12 cellular contexts compared by ENCODE assay signal in the genomic region with DNA sequence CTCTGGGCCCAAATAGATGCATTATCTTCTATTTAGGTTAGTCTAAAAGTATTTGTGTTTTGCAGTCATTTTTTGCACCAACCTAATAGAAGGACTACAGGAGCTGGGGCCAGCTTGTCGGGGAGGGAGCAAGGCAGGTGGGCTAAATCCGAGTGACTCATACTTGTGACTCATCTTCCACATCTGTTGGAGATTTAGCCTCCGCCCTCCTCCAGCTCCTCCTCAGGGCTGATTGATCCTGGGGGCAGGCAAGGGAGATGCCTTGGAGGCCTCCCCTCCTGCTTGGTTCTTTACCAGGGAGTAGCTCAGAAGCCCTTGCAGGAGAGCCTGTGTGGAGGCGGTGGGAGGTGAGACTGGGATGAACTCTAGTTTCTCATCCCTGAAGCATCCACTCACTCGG. TPM values are rescaled to one million over a fixed set of nuclear protein-coding genes. Genes with fewer than 3 reads are reported as not detected.
DNase-seq lines count a peak whose midpoint lies in the region; ATAC-seq and TF ChIP-seq lines count a peak whose summit lies in the region.
"Had no signal": no experiment of that assay in that cellular context is flagged by ENCODE, and none has a peak within 500 bp of the region (broad histone marks: within the 10 kb centered on the region; RNA-seq: fewer than 3 reads in every experiment).

No MANE protein-coding gene starts in this region.

- H3K36me3 Mint-ChIP-seq in chondrocyte (ENCODE audit: low read depth) = peaks cover 4% of the 10 kb centered on the region

- H3K9me3 ChIP-seq in hepatocyte (ENCODE audit: low read depth) = no peaks in the 10 kb centered on the region

- H3K9me3 Mint-ChIP-seq in chondrocyte (ENCODE audit: low read depth) = no peaks in the 10 kb centered on the region
- H3K9me3 Mint-ChIP-seq: CD4-positive, CD25-positive, alpha-beta regulatory T cell; type B pancreatic cell had no signal

- H3K27ac ChIP-seq in hepatocyte = no peak overlapping the region

- H3K79me2 ChIP-seq in hepatocyte = no peaks in the 10 kb centered on the region

- no peak overlapping the region for H3K4me3 Mint-ChIP-seq in chondrocyte (ENCODE audit: unreplicated experiment)
- H3K4me3 Mint-ChIP-seq: CD4-positive, CD25-positive, alpha-beta regulatory T cell; type B pancreatic cell had no signal

- peak; percentile 76 for DNase-seq in AG08395 (ENCODE audit: low spot score)
- peak; percentile 76 for DNase-seq in HPDE6-E6E7 (ENCODE audit: extremely low spot score)
- peak; percentile 53 for DNase-seq in amniotic stem cell (lab: John Stamatoyannopoulos, UW)
- peak; percentile 70 for DNase-seq in hepatocyte (ENCODE audit: low spot score)
- no peak for DNase-seq in DMS79 treated with DMSO at 0.1 percent for 48 hours (lab: John Stamatoyannopoulos, UW)
- no peak for DNase-seq in chondrocyte (ENCODE audit: low spot score)
- no peak for DNase-seq in NCI-H2196 (lab: John Stamatoyannopoulos, UW; ENCODE audit: unreplicated experiment)
- DNase-seq: CD4-positive, CD25-positive, alpha-beta regulatory T cell; NCI-H2029 treated with DMSO at 0.1 percent for 48 hours; stimulated activated CD4-positive, alpha-beta T cell treated with anti-CD3 and anti-CD28 coated beads, Interleukin-2, amount 100 ng/mL, for 24 hours had no signal

- no peak for ATAC-seq in GM21390 (IDR thresholded peaks at IDR 0.05; ENCODE audit: unreplicated experiment)

- no peaks in the 10 kb centered on the region for H3K27me3 ChIP-seq in hepatocyte

- H3K27me3 Mint-ChIP-seq in chondrocyte (ENCODE audit: low read depth) = no peaks in the 10 kb centered on the region
- H3K27me3 Mint-ChIP-seq: CD4-positive, CD25-positive, alpha-beta regulatory T cell; type B pancreatic cell had no signal

- no peaks in the 10 kb centered on the region for H4K20me1 ChIP-seq in hepatocyte (ENCODE audit: insufficient read depth, poor library complexity, severe bottlenecking)

- no peak overlapping the region for H3K27ac Mint-ChIP-seq in chondrocyte (ENCODE audit: unreplicated experiment)
- H3K27ac Mint-ChIP-seq: CD4-positive, CD25-positive, alpha-beta regulatory T cell; type B pancreatic cell had no signal

- WGBS in hepatocyte (ENCODE audit: low lambda C conversion rate, missing lambda C conversion rate) = 39% methylated on average over 5 of the region's 5 CpGs

- no peak overlapping the region for H3K4me3 ChIP-seq in hepatocyte

- no peak for TF ChIP-seq CTCF in hepatocyte (IDR thresholded peaks at IDR 0.05; ENCODE audit: poor library complexity)
- TF ChIP-seq CTCF in chondrocyte (IDR thresholded peaks at IDR 0.05) = no peak

- H3K4me2 ChIP-seq in hepatocyte = no peak overlapping the region

- H2AFZ ChIP-seq in hepatocyte = no peak overlapping the region

- no peaks in the 10 kb centered on the region for H3K36me3 ChIP-seq in hepatocyte (replicated peaks; ENCODE audit: insufficient read depth, low read depth)

- peaks cover 29% of the 10 kb centered on the region for H3K4me1 Mint-ChIP-seq in chondrocyte (ENCODE audit: low read depth)

- H3K4me1 ChIP-seq in hepatocyte (ENCODE audit: insufficient read depth) = peaks cover 23% of the 10 kb centered on the region

- no peaks in the 10 kb centered on the region for H3K9me2 ChIP-seq in hepatocyte (replicated peaks; ENCODE audit: insufficient read depth)

RNA-seq across cellular contexts. Expression of a gene that starts 27.9 kb away (rescaled TPM):
- total RNA-seq in hepatocyte = 38.7 and 45.3 TPM in 2 replicates
- polyA plus RNA-seq in hepatocyte = 40.4 and 43.6 TPM in 2 replicates
- 9.6 to 14.1 TPM (median 10.8 TPM) in 3 replicates for total RNA-seq in chondrocyte

RNA-seq across cellular contexts. Expression of a gene that starts 38.2 kb away (rescaled TPM):
- total RNA-seq in hepatocyte = 2.7 and 3.8 TPM in 2 replicates
- polyA plus RNA-seq in hepatocyte = 2.5 and 2.7 TPM in 2 replicates
- total RNA-seq in chondrocyte = 18.8 to 19.7 TPM (median 19.4 TPM) in 3 replicates

RNA-seq across cellular contexts. Expression of a gene that starts 53.0 kb away (rescaled TPM):
- total RNA-seq in hepatocyte (4.7 and 9.5 TPM in 2 replicates), chondrocyte (15.3 to 16.6 TPM (median 15.6 TPM) in 3 replicates)
- 5.5 and 11.5 TPM in 2 replicates for polyA plus RNA-seq in hepatocyte

Comparison
In these comparisons a context has a peak if more than half of its experiments do, and no peak if none do; other contexts are left out.
1. DNase-seq: peak in AG08395 (single experiment), HPDE6-E6E7 (single experiment), amniotic stem cell (single experiment) and hepatocyte (single experiment); none in DMS79 treated with DMSO at 0.1 percent for 48 hours (single experiment), chondrocyte (single experiment) and NCI-H2196 (single experiment).